8 cellular contexts compared by ENCODE assay signal in genomic region chr6:42404494-42404893, GRCh38. TPM values are rescaled to one million over a fixed set of nuclear protein-coding genes. Genes with fewer than 3 reads are reported as not detected.
DNase-seq lines count a peak whose midpoint lies in the region; ATAC-seq and TF ChIP-seq lines count a peak whose summit lies in the region.

No MANE protein-coding gene starts in this region.

- H3K4me3 ChIP-seq in RWPE2 (ENCODE audit: severe bottlenecking) = no peak overlapping the region

- H3K36me3 ChIP-seq in RWPE2 (ENCODE audit: low read depth) = no peaks in the 10 kb centered on the region

- no peaks in the 10 kb centered on the region for H3K27me3 Mint-ChIP-seq in dendritic cell treated with granulocyte-macrophage colony-stimulating factor and Interleukin-4, amounts not matched to agents 40 ng/mL and 50 ng/mL, for 4 days
- H3K27me3 Mint-ChIP-seq in natural killer cell (ENCODE audit: low read depth in 2 of 2) = no peaks in the 10 kb centered on the region

- H3K27me3 ChIP-seq in RWPE2 (ENCODE audit: insufficient read depth, poor library complexity, severe bottlenecking) = no peaks in the 10 kb centered on the region

- H3K27ac ChIP-seq in RWPE2 (ENCODE audit: poor library complexity, severe bottlenecking) = peak overlapping the region; percentile 99

- H3K36me3 Mint-ChIP-seq in dendritic cell treated with granulocyte-macrophage colony-stimulating factor and Interleukin-4, amounts not matched to agents 40 ng/mL and 50 ng/mL, for 4 days (ENCODE audit: low read depth) = peaks cover 19% of the 10 kb centered on the region
- no peaks in the 10 kb centered on the region for H3K36me3 Mint-ChIP-seq in natural killer cell

- intact Hi-C loops in dendritic cell treated with granulocyte-macrophage colony-stimulating factor and Interleukin-4, amounts not matched to agents 40 ng/mL and 50 ng/mL, for 4 days (cut with micrococcal nuclease) = no loop called here
- intact Hi-C loops in natural killer cell (cut with micrococcal nuclease) = no loop called here

- ATAC-seq in RWPE2 (ENCODE audit: low read depth) = peak; percentile 86
- ATAC-seq in natural killer cell = peak; percentile 65 to 82 (median 75)
- ATAC-seq in GM18505 (IDR thresholded peaks at IDR 0.05; ENCODE audit: unreplicated experiment) = no peak
- no peak for ATAC-seq in HG02798 (IDR thresholded peaks at IDR 0.05; ENCODE audit: poor library complexity, unreplicated experiment)
- no peak for ATAC-seq in HG03469 (IDR thresholded peaks at IDR 0.05; ENCODE audit: unreplicated experiment)

- peaks cover 62% of the 10 kb centered on the region for H3K4me1 ChIP-seq in RWPE2 (ENCODE audit: insufficient read depth, poor library complexity, severe bottlenecking)

- H3K4me1 Mint-ChIP-seq in dendritic cell treated with granulocyte-macrophage colony-stimulating factor and Interleukin-4, amounts not matched to agents 40 ng/mL and 50 ng/mL, for 4 days (ENCODE audit: low read depth) = peaks cover 82% of the 10 kb centered on the region
- peaks cover 75 to 76% of the 10 kb centered on the region in 2 donors for H3K4me1 Mint-ChIP-seq in natural killer cell

- no peak for TF ChIP-seq POLR2A in GM18505 (IDR thresholded peaks at IDR 0.05; ENCODE audit: borderline replicate concordance, extremely low read depth, insufficient read depth, insufficient read length)

- H3K9me3 ChIP-seq in RWPE2 (ENCODE audit: severe bottlenecking) = no peaks in the 10 kb centered on the region

- no peak for TF ChIP-seq CTCF in RWPE2 (IDR thresholded peaks at IDR 0.05; ENCODE audit: poor library complexity, severe bottlenecking)
- TF ChIP-seq CTCF in natural killer cell (IDR thresholded peaks at IDR 0.05) = no peak

- peak; percentile 95 for DNase-seq in EL
- DNase-seq in RWPE2 (ENCODE audit: low spot score) = peak; percentile 89
- DNase-seq in natural killer cell = no peak
- no peak for DNase-seq in NCI-H2107 (lab: John Stamatoyannopoulos, UW)

- H3K27ac Mint-ChIP-seq in dendritic cell treated with granulocyte-macrophage colony-stimulating factor and Interleukin-4, amounts not matched to agents 40 ng/mL and 50 ng/mL, for 4 days = peak overlapping the region; percentile 81
- peak overlapping the region; percentile 91 for H3K27ac Mint-ChIP-seq in natural killer cell

- peak overlapping the region; percentile 58 for H3K4me3 Mint-ChIP-seq in dendritic cell treated with granulocyte-macrophage colony-stimulating factor and Interleukin-4, amounts not matched to agents 40 ng/mL and 50 ng/mL, for 4 days
- peak overlapping the region; percentile 88 for H3K4me3 Mint-ChIP-seq in natural killer cell

- H3K9me3 Mint-ChIP-seq in dendritic cell treated with granulocyte-macrophage colony-stimulating factor and Interleukin-4, amounts not matched to agents 40 ng/mL and 50 ng/mL, for 4 days = no peaks in the 10 kb centered on the region
- H3K9me3 Mint-ChIP-seq in natural killer cell = no peaks in the 10 kb centered on the region

RNA-seq across cellular contexts. Expression of gene TRERF1, which starts 47.2 kb away (rescaled TPM):
- 10 to 100 TPM; 34.6 to 42.3 (median 38.6) TPM for total RNA-seq in natural killer cell

Comparison
In these comparisons a context has a peak if more than half of its experiments do, and no peak if none do; other contexts are left out.
1. DNase-seq: peak in EL (single experiment) and RWPE2 (single experiment); none in natural killer cell (single experiment) and NCI-H2107 (single experiment).
2. ATAC-seq: peak in RWPE2 (single experiment) and natural killer cell (3 of 3); none in GM18505 (single experiment), HG02798 (single experiment) and HG03469 (single experiment).